15 cellular contexts compared by ENCODE assay signal in genomic region chr14:54011001-54011400, GRCh38. TPM values are rescaled to one million over a fixed set of nuclear protein-coding genes. Genes with fewer than 3 reads are reported as not detected.
"Had no signal": no experiment of that assay in that cellular context is flagged by ENCODE, and none has a peak within 500 bp of the region (broad histone marks: within the 10 kb centered on the region; RNA-seq: fewer than 3 reads in every experiment).

No MANE protein-coding gene starts in this region.

- H3K4me1 Mint-ChIP-seq: activated B cell treated with CpG ODN at 0.5 μM for 24 hours; activated CD4-positive, alpha-beta T cell treated with anti-CD3 and anti-CD28 coated beads, Interleukin-2, amount 10 ng/mL, durations not matched to agents 7 days and 5 days; activated naive CD4-positive, alpha-beta T cell treated with anti-CD3 and anti-CD28 coated beads, Interleukin-2, amount 10 ng/mL, durations not matched to agents 7 days and 5 days; naive thymus-derived CD4-positive, alpha-beta T cell; T-helper 17 cell had no signal

- H3K4me1 ChIP-seq: gastrocnemius medialis, stomach had no signal

- H3K27ac ChIP-seq: coronary artery, gastrocnemius medialis, skin epidermis, stomach, thoracic aorta had no signal

- H3K27me3 ChIP-seq: gastrocnemius medialis, stomach had no signal

- H3K27me3 Mint-ChIP-seq: activated B cell treated with CpG ODN at 0.5 μM for 24 hours; activated naive CD4-positive, alpha-beta T cell treated with anti-CD3 and anti-CD28 coated beads, Interleukin-2, amount 10 ng/mL, durations not matched to agents 7 days and 5 days had no signal

- ATAC-seq: gastrocnemius medialis; naive thymus-derived CD4-positive, alpha-beta T cell; T-helper 17 cell had no signal

- H3K4me3 ChIP-seq: coronary artery, gastrocnemius medialis, skin epidermis, stomach, thoracic aorta had no signal

- H3K27ac Mint-ChIP-seq: activated B cell treated with CpG ODN at 0.5 μM for 24 hours; activated CD4-positive, alpha-beta T cell treated with anti-CD3 and anti-CD28 coated beads, Interleukin-2, amount 10 ng/mL, durations not matched to agents 7 days and 5 days; activated naive CD4-positive, alpha-beta T cell treated with anti-CD3 and anti-CD28 coated beads, Interleukin-2, amount 10 ng/mL, durations not matched to agents 7 days and 5 days; activated T-helper 2 cell treated with anti-CD3 and anti-CD28 coated beads, Interferon-gamma antibody, Interleukin-2, Interleukin-4, amounts not matched to agents 10 μg/mL and 5 μg/mL and 100 μg/mL, durations not matched to agents 14 hours and 24 hours and 36 hours; naive thymus-derived CD4-positive, alpha-beta T cell; T-helper 17 cell had no signal

- H3K9me3 Mint-ChIP-seq: activated CD4-positive, alpha-beta T cell treated with anti-CD3 and anti-CD28 coated beads, Interleukin-2, amount 10 ng/mL, durations not matched to agents 7 days and 5 days had no signal

- DNase-seq: activated B cell treated with CpG ODN at 0.5 μM for 24 hours; activated CD4-positive, alpha-beta T cell treated with anti-CD3 and anti-CD28 coated beads, Interleukin-2, amount 10 ng/mL, durations not matched to agents 7 days and 5 days; activated CD8-positive, alpha-beta memory T cell treated with anti-CD3 and anti-CD28 coated beads for 24 hours; activated naive CD4-positive, alpha-beta T cell treated with anti-CD3 and anti-CD28 coated beads, Interleukin-2, amount 10 ng/mL, durations not matched to agents 7 days and 5 days; caudate nucleus; effector CD8-positive, alpha-beta T cell; gastrocnemius medialis; kidney glomerular epithelial cell; naive thymus-derived CD4-positive, alpha-beta T cell; stomach; T-helper 17 cell had no signal

- H3K36me3 Mint-ChIP-seq: activated naive CD4-positive, alpha-beta T cell treated with anti-CD3 and anti-CD28 coated beads, Interleukin-2, amount 10 ng/mL, durations not matched to agents 7 days and 5 days had no signal

- H3K36me3 ChIP-seq: gastrocnemius medialis, stomach, thoracic aorta had no signal

- H3K4me3 Mint-ChIP-seq: activated B cell treated with CpG ODN at 0.5 μM for 24 hours; activated CD4-positive, alpha-beta T cell treated with anti-CD3 and anti-CD28 coated beads, Interleukin-2, amount 10 ng/mL, durations not matched to agents 7 days and 5 days; activated naive CD4-positive, alpha-beta T cell treated with anti-CD3 and anti-CD28 coated beads, Interleukin-2, amount 10 ng/mL, durations not matched to agents 7 days and 5 days; naive thymus-derived CD4-positive, alpha-beta T cell; T-helper 17 cell had no signal

- H3K9me3 ChIP-seq: gastrocnemius medialis, thoracic aorta had no signal

RNA-seq across cellular contexts. Expression of gene BMP4, which starts 54.4 kb away (rescaled TPM):
- total RNA-seq: activated T-helper 2 cell treated with anti-CD3 and anti-CD28 coated beads, Interferon-gamma antibody, Interleukin-2, Interleukin-4, amounts not matched to agents 10 μg/mL and 5 μg/mL and 100 μg/mL, durations not matched to agents 14 hours and 24 hours and 36 hours; T-helper 17 cell had no signal
